ENCODE assay signal across 21 cellular contexts in genomic region chr3:113574213-113574612, GRCh38. TPM values are rescaled to one million over a fixed set of nuclear protein-coding genes. Genes with fewer than 3 reads are reported as not detected.
DNase-seq lines count a peak whose midpoint lies in the region; ATAC-seq and TF ChIP-seq lines count a peak whose summit lies in the region.
"Had no signal": no experiment of that assay in that cellular context is flagged by ENCODE, and none has a peak within 500 bp of the region (broad histone marks: within the 10 kb centered on the region; RNA-seq: fewer than 3 reads in every experiment).

No MANE protein-coding gene starts in this region.

- H3K9me3 ChIP-seq in CD4-positive, alpha-beta memory T cell (ENCODE audit: control insufficient read depth in 1 of 2, low read length in 2 of 2): no peaks in the 10 kb centered on the region
- no peaks in the 10 kb centered on the region for H3K9me3 ChIP-seq in GM23248 (ENCODE audit: low read depth)
- H3K9me3 ChIP-seq: ovary had no signal

- 50 to 51% methylated on average over 2 of the region's 2 CpGs for WGBS in GM23248 (ENCODE audit: low coverage in 1 of 2, low lambda C conversion rate in 2 of 2, missing lambda C conversion rate in 2 of 2), 2 experiments

- no peak overlapping the region for H2AFZ ChIP-seq in GM23248

- H3K36me3 ChIP-seq in CD4-positive, alpha-beta memory T cell (ENCODE audit: insufficient read depth, low read length): peaks cover 4% of the 10 kb centered on the region
- H3K36me3 ChIP-seq in GM23248 (ENCODE audit: low read depth): no peaks in the 10 kb centered on the region
- H3K36me3 ChIP-seq: ovary had no signal

- intact Hi-C loops in CD4-positive, alpha-beta memory T cell (cut with micrococcal nuclease): no loop called here

- peaks cover 24 to 46% of the 10 kb centered on the region in 2 donors for H3K36me3 Mint-ChIP-seq in CD4-positive, alpha-beta memory T cell
- peaks cover 0 to 72% (median 13%) of the 10 kb centered on the region in 3 donors for H3K36me3 Mint-ChIP-seq in naive thymus-derived CD8-positive, alpha-beta T cell

- no peak for DNase-seq in CD4-positive, alpha-beta memory T cell
- DNase-seq in NCI-H146 (lab: John Stamatoyannopoulos, UW) (peak; percentile 42), GM23248 (no peak), middle frontal gyrus (ENCODE audit: extremely low spot score, low spot score) (no peak)
- DNase-seq in naive thymus-derived CD8-positive, alpha-beta T cell: no peak
- DNase-seq in activated CD4-positive, alpha-beta T cell treated with anti-CD3 and anti-CD28 coated beads for 48 hours: no peak
- DNase-seq: activated CD4-positive, alpha-beta T cell treated with anti-CD3 and anti-CD28 coated beads for 4 hours; activated naive CD4-positive, alpha-beta T cell treated with anti-CD3 and anti-CD28 coated beads for 36 hours; cortex of kidney; GF-D8; MV-4-11; NCI-H2029; NCI-H774; ovary; stimulated activated CD4-positive, alpha-beta T cell treated with anti-CD3 and anti-CD28 coated beads, Interleukin-1b, Interleukin-23, amount 100 ng/mL, for 48 hours had no signal

- ATAC-seq in naive thymus-derived CD8-positive, alpha-beta T cell: no peak
- ATAC-seq: GM12878, HCT116, K562, Panc1 had no signal

- CTCF ChIA-PET in CD4-positive, alpha-beta memory T cell (lab: Charles Lee; ENCODE audit: partially characterized antibody): interaction anchor here (1.2 to 7.1 kb wide), 3 partner anchors 20 to 83 kb away, joined by 3 to 215 read pairs (median 204); no protein-coding TSS in a partner anchor

- H3K4me3 ChIP-seq in CD4-positive, alpha-beta memory T cell (ENCODE audit: low read length in 2 of 2): no peak overlapping the region
- no peak overlapping the region for H3K4me3 ChIP-seq in GM23248
- H3K4me3 ChIP-seq: GM12878, K562, ovary had no signal

- H4K20me1 ChIP-seq in GM23248 (ENCODE audit: insufficient read depth): no peaks in the 10 kb centered on the region

- H3K9me2 ChIP-seq in GM23248 (ENCODE audit: insufficient read depth): no peaks in the 10 kb centered on the region

- peaks cover 7 to 10% (median 8%) of the 10 kb centered on the region in 4 donors for H3K4me1 Mint-ChIP-seq in CD4-positive, alpha-beta memory T cell
- peaks cover 0 to 12% (median 4%) of the 10 kb centered on the region in 4 donors for H3K4me1 Mint-ChIP-seq in naive thymus-derived CD8-positive, alpha-beta T cell

- in situ Hi-C loops in GM23248 (cut with MboI): no loop called here

- H3K27me3 ChIP-seq in CD4-positive, alpha-beta memory T cell (ENCODE audit: insufficient read depth, low read length): no peaks in the 10 kb centered on the region
- peaks cover 43% of the 10 kb centered on the region for H3K27me3 ChIP-seq in GM23248 (replicated peaks; ENCODE audit: insufficient read depth)
- H3K27me3 ChIP-seq: ovary had no signal

- no peak overlapping the region for H3K4me2 ChIP-seq in GM23248 (ENCODE audit: unreplicated experiment)

- H3F3A ChIP-seq in GM23248 (ENCODE audit: insufficient read depth): peaks cover 11% of the 10 kb centered on the region

- POLR2A ChIA-PET in CD4-positive, alpha-beta memory T cell (lab: Charles Lee; ENCODE audit: partially characterized antibody): no interaction called here
- POLR2A ChIA-PET in naive thymus-derived CD8-positive, alpha-beta T cell (lab: Charles Lee): interaction anchor here (0.7 kb wide), 1 partner anchor 135 kb away, joined by 3 read pairs; no protein-coding TSS in a partner anchor

- H3K79me2 ChIP-seq in GM23248 (ENCODE audit: insufficient read depth): no peaks in the 10 kb centered on the region

- no peak overlapping the region for H3K4me3 Mint-ChIP-seq in CD4-positive, alpha-beta memory T cell
- no peak overlapping the region for H3K4me3 Mint-ChIP-seq in naive thymus-derived CD8-positive, alpha-beta T cell
- H3K4me3 Mint-ChIP-seq: activated naive CD4-positive, alpha-beta T cell treated with anti-CD3 and anti-CD28 coated beads for 36 hours had no signal

- H3K9ac ChIP-seq in GM23248: no peak overlapping the region

- peak overlapping the region; percentile 49 to 86 (median 75) for H3K27ac Mint-ChIP-seq in CD4-positive, alpha-beta memory T cell
- H3K27ac Mint-ChIP-seq in naive thymus-derived CD8-positive, alpha-beta T cell: peak overlapping the region; percentile 13 to 85 (median 67)
- H3K27ac Mint-ChIP-seq: activated naive CD4-positive, alpha-beta T cell treated with anti-CD3 and anti-CD28 coated beads for 36 hours had no signal

- TF ChIP-seq CTCF in VCaP (conservative IDR thresholded peaks at IDR 0.05): no peak

- no peaks in the 10 kb centered on the region for H3K4me1 ChIP-seq in CD4-positive, alpha-beta memory T cell (ENCODE audit: insufficient read depth, low read length)
- no peaks in the 10 kb centered on the region for H3K4me1 ChIP-seq in GM23248 (ENCODE audit: insufficient read depth)

- H3K9me3 Mint-ChIP-seq in CD4-positive, alpha-beta memory T cell: no peaks in the 10 kb centered on the region
- H3K9me3 Mint-ChIP-seq in naive thymus-derived CD8-positive, alpha-beta T cell: no peaks in the 10 kb centered on the region
- H3K9me3 Mint-ChIP-seq: activated naive CD4-positive, alpha-beta T cell treated with anti-CD3 and anti-CD28 coated beads for 36 hours had no signal

- H3K27me3 Mint-ChIP-seq in CD4-positive, alpha-beta memory T cell: no peaks in the 10 kb centered on the region
- no peaks in the 10 kb centered on the region for H3K27me3 Mint-ChIP-seq in naive thymus-derived CD8-positive, alpha-beta T cell

- H3K27ac ChIP-seq in CD4-positive, alpha-beta memory T cell (ENCODE audit: low read depth, low read length): no peak overlapping the region
- H3K27ac ChIP-seq in VCaP (peak overlapping the region; percentile 19; the same call in 1 of the 2 replicates), GM23248 (no peak overlapping the region)
- H3K27ac ChIP-seq: ovary had no signal

RNA-seq across cellular contexts. Expression of gene SIDT1, which starts 41.9 kb away (rescaled TPM):
- total RNA-seq in CD4-positive, alpha-beta memory T cell: 10 to 100 TPM; 55.0 to 56.1 TPM
- polyA plus RNA-seq in CD4-positive, alpha-beta memory T cell: 10 to 100 TPM; 12.1 to 23.4 TPM
- 10 to 100 TPM; 71.2 to 74.2 TPM for total RNA-seq in naive thymus-derived CD8-positive, alpha-beta T cell
- 10 to 100 TPM; 14.1 to 22.8 (median 20.6) TPM for polyA plus RNA-seq in naive thymus-derived CD8-positive, alpha-beta T cell
- not detected in 2 replicates for total RNA-seq in GM23248 (2014; rRNA removed; shearing (Covaris generic))
- not detected in 2 replicates for polyA plus RNA-seq in GM23248 (2016; fragmentation: Nextera tagmentation; extraction: Ambion mirVana)
- total RNA-seq: fibroblast of villous mesenchyme, K562 had no signal
- polyA plus RNA-seq: K562 had no signal

RNA-seq across cellular contexts. Expression of gene SPICE1, which starts 59.3 kb away (rescaled TPM):
- 10 to 100 TPM; 37.5 to 41.2 TPM for total RNA-seq in CD4-positive, alpha-beta memory T cell
- 1 to 10 TPM; 3.0 to 6.8 TPM for polyA plus RNA-seq in CD4-positive, alpha-beta memory T cell
- 10 to 100 TPM; 31.6 to 35.5 TPM for total RNA-seq in naive thymus-derived CD8-positive, alpha-beta T cell
- polyA plus RNA-seq in naive thymus-derived CD8-positive, alpha-beta T cell: 1 to 10 TPM; 2.9 to 6.6 (median 3.2) TPM
- 5.5 and 15.6 TPM in 2 replicates for total RNA-seq in GM23248 (2014; rRNA removed; shearing (Covaris generic))
- 5.8 and 8.3 TPM in 2 replicates for polyA plus RNA-seq in GM23248 (2016; fragmentation: Nextera tagmentation; extraction: Ambion mirVana)

Comparison
In these comparisons a context has a peak if more than half of its experiments do, and no peak if none do; other contexts are left out.
1. RNA of gene SIDT1, which starts 41.9 kb away (total RNA-seq): 71.2 to 74.2 TPM in naive thymus-derived CD8-positive, alpha-beta T cell and 55.0 to 56.1 TPM in CD4-positive, alpha-beta memory T cell; not detected in GM23248; every median in the first group is over 10 times any median in the second.